In the genomic region with DNA sequence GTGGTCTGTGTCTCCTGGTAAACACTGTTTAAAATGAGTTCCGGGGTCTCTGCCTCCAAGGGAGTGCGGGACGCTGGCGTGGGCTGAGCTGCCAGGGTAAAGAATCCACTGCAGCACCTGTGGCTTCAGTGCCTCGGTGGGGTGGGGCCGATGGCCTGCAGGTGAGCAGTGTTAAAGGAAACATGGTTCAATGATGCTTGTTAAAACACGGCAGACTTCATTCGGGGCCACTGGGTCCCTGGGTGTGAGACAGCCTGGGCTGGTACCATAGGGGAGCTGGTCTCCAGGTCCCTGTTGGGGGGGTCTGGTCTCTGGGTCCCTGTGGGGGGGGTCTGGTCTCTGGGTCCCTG, we compare ENCODE assay signal across 20 cellular contexts. TPM values are rescaled to one million over a fixed set of nuclear protein-coding genes. Genes with fewer than 3 reads are reported as not detected.
DNase-seq lines count a peak whose midpoint lies in the region; ATAC-seq and TF ChIP-seq lines count a peak whose summit lies in the region.
"Had no signal": no experiment of that assay in that cellular context is flagged by ENCODE, and none has a peak within 500 bp of the region (broad histone marks: within the 10 kb centered on the region; RNA-seq: fewer than 3 reads in every experiment).

No MANE protein-coding gene starts in this region.

- H3K4me1 ChIP-seq in HEK293 (ENCODE audit: control insufficient read depth, insufficient read depth, low read length): no peaks in the 10 kb centered on the region

- H3K27me3 Mint-ChIP-seq in activated CD4-positive, alpha-beta T cell treated with anti-CD3 and anti-CD28 coated beads, Interleukin-2, amount 10 ng/mL, durations not matched to agents 24 days and 14 days: no peaks in the 10 kb centered on the region
- no peaks in the 10 kb centered on the region for H3K27me3 Mint-ChIP-seq in activated CD4-positive, alpha-beta T cell treated with anti-CD3 and anti-CD28 coated beads for 36 hours
- peaks cover 8% of the 10 kb centered on the region for H3K27me3 Mint-ChIP-seq in chondrocyte (ENCODE audit: low read depth)
- H3K27me3 Mint-ChIP-seq in nephron progenitor cell (ENCODE audit: low read depth, poor library complexity): peaks cover 6% of the 10 kb centered on the region
- H3K27me3 Mint-ChIP-seq: CD8-positive, alpha-beta memory T cell had no signal

- no peak for DNase-seq in activated CD4-positive, alpha-beta T cell treated with anti-CD3 and anti-CD28 coated beads, Interleukin-2, amount 10 ng/mL, durations not matched to agents 24 days and 14 days
- DNase-seq in activated CD4-positive, alpha-beta T cell treated with anti-CD3 and anti-CD28 coated beads for 36 hours: no peak
- DNase-seq in chondrocyte (ENCODE audit: low spot score): peak; percentile 74
- DNase-seq in nephron progenitor cell: no peak
- DNase-seq: 8988T; CD8-positive, alpha-beta memory T cell; GF-D8; GOT3; NCI-H1048; NCI-H1436 treated with DMSO at 0.1 percent for 48 hours; NCI-H2081; NCI-H510A; NCI-H774 had no signal

- H3K27ac ChIP-seq in HEK293 (ENCODE audit: extremely low read depth, low read depth, low read length): no peak overlapping the region

- no peaks in the 10 kb centered on the region for H3K4me1 Mint-ChIP-seq in activated CD4-positive, alpha-beta T cell treated with anti-CD3 and anti-CD28 coated beads, Interleukin-2, amount 10 ng/mL, durations not matched to agents 24 days and 14 days
- no peaks in the 10 kb centered on the region for H3K4me1 Mint-ChIP-seq in activated CD4-positive, alpha-beta T cell treated with anti-CD3 and anti-CD28 coated beads for 36 hours
- H3K4me1 Mint-ChIP-seq in chondrocyte (ENCODE audit: low read depth): no peaks in the 10 kb centered on the region
- H3K4me1 Mint-ChIP-seq in nephron progenitor cell: peaks cover 13% of the 10 kb centered on the region
- H3K4me1 Mint-ChIP-seq: CD8-positive, alpha-beta memory T cell had no signal

- H3K36me3 ChIP-seq in HEK293 (ENCODE audit: control insufficient read depth in 2 of 2, insufficient read depth in 1 of 2, low read length in 2 of 2): no peaks in the 10 kb centered on the region

- H3K4me3 ChIP-seq in HEK293 (ENCODE audit: low read depth, low read length): no peak overlapping the region

- no peak for ATAC-seq in activated CD4-positive, alpha-beta T cell treated with anti-CD3 and anti-CD28 coated beads for 36 hours
- ATAC-seq in GM21367 (IDR thresholded peaks at IDR 0.05; ENCODE audit: unreplicated experiment) (no peak), HG02571 (IDR thresholded peaks at IDR 0.05; ENCODE audit: unreplicated experiment) (no peak), HG02973 (IDR thresholded peaks at IDR 0.05; ENCODE audit: unreplicated experiment) (no peak)
- ATAC-seq: Right ventricle myocardium inferior had no signal

- POLR2A ChIA-PET in activated CD4-positive, alpha-beta T cell treated with anti-CD3 and anti-CD28 coated beads for 36 hours (lab: Charles Lee): no interaction called here
- POLR2A ChIA-PET in HEK293 (lab: Yijun Ruan, JAX): no interaction called here

- no peaks in the 10 kb centered on the region for H3K9me3 ChIP-seq in HEK293 (ENCODE audit: control insufficient read depth, insufficient read depth, low read depth, low read length)

- CTCF ChIA-PET in activated CD4-positive, alpha-beta T cell treated with anti-CD3 and anti-CD28 coated beads for 36 hours (lab: Charles Lee): no interaction called here
- CTCF ChIA-PET in HEK293 (lab: Yijun Ruan, JAX): interaction anchor here (0.6 to 0.8 kb wide), 2 partner anchors 9 to 10 kb away, joined by 3 read pairs; no protein-coding TSS in a partner anchor

- no peak for TF ChIP-seq CTCF in HEK293 (tag by site-specific recombination; IDR thresholded peaks at IDR 0.05)
- no peak for TF ChIP-seq CTCF in chondrocyte (IDR thresholded peaks at IDR 0.05)
- TF ChIP-seq CTCF in nephron progenitor cell (IDR thresholded peaks at IDR 0.05): no peak

- H3K9me3 Mint-ChIP-seq in activated CD4-positive, alpha-beta T cell treated with anti-CD3 and anti-CD28 coated beads, Interleukin-2, amount 10 ng/mL, durations not matched to agents 24 days and 14 days: no peaks in the 10 kb centered on the region
- no peaks in the 10 kb centered on the region for H3K9me3 Mint-ChIP-seq in activated CD4-positive, alpha-beta T cell treated with anti-CD3 and anti-CD28 coated beads for 36 hours (ENCODE audit: low read depth)
- no peaks in the 10 kb centered on the region for H3K9me3 Mint-ChIP-seq in chondrocyte (ENCODE audit: low read depth)
- H3K9me3 Mint-ChIP-seq in nephron progenitor cell: no peaks in the 10 kb centered on the region
- H3K9me3 Mint-ChIP-seq: CD8-positive, alpha-beta memory T cell had no signal

- H3K27ac Mint-ChIP-seq in activated CD4-positive, alpha-beta T cell treated with anti-CD3 and anti-CD28 coated beads, Interleukin-2, amount 10 ng/mL, durations not matched to agents 24 days and 14 days: peak overlapping the region; percentile 11
- H3K27ac Mint-ChIP-seq in activated CD4-positive, alpha-beta T cell treated with anti-CD3 and anti-CD28 coated beads for 36 hours: no peak overlapping the region
- H3K27ac Mint-ChIP-seq in chondrocyte (ENCODE audit: unreplicated experiment): no peak overlapping the region
- peak overlapping the region; percentile 92 for H3K27ac Mint-ChIP-seq in nephron progenitor cell
- H3K27ac Mint-ChIP-seq: CD8-positive, alpha-beta memory T cell had no signal

- intact Hi-C loops in activated CD4-positive, alpha-beta T cell treated with anti-CD3 and anti-CD28 coated beads, Interleukin-2, amount 10 ng/mL, durations not matched to agents 24 days and 14 days (cut with micrococcal nuclease): no loop called here
- intact Hi-C loops in activated CD4-positive, alpha-beta T cell treated with anti-CD3 and anti-CD28 coated beads for 36 hours (cut with DNase I, micrococcal nuclease): no loop called here

- H3K4me3 Mint-ChIP-seq in activated CD4-positive, alpha-beta T cell treated with anti-CD3 and anti-CD28 coated beads, Interleukin-2, amount 10 ng/mL, durations not matched to agents 24 days and 14 days: no peak overlapping the region
- no peak overlapping the region for H3K4me3 Mint-ChIP-seq in activated CD4-positive, alpha-beta T cell treated with anti-CD3 and anti-CD28 coated beads for 36 hours
- H3K4me3 Mint-ChIP-seq in chondrocyte (ENCODE audit: unreplicated experiment): no peak overlapping the region
- no peak overlapping the region for H3K4me3 Mint-ChIP-seq in nephron progenitor cell
- H3K4me3 Mint-ChIP-seq: CD8-positive, alpha-beta memory T cell had no signal

- no peaks in the 10 kb centered on the region for H3K36me3 Mint-ChIP-seq in activated CD4-positive, alpha-beta T cell treated with anti-CD3 and anti-CD28 coated beads, Interleukin-2, amount 10 ng/mL, durations not matched to agents 24 days and 14 days (ENCODE audit: low read depth)
- no peaks in the 10 kb centered on the region for H3K36me3 Mint-ChIP-seq in activated CD4-positive, alpha-beta T cell treated with anti-CD3 and anti-CD28 coated beads for 36 hours (ENCODE audit: low read depth)
- H3K36me3 Mint-ChIP-seq in chondrocyte (ENCODE audit: low read depth) (no peaks in the 10 kb centered on the region), nephron progenitor cell (ENCODE audit: low read depth) (no peaks in the 10 kb centered on the region)
- H3K36me3 Mint-ChIP-seq: CD8-positive, alpha-beta memory T cell had no signal

TF ChIP-seq in HEK293, 187 proteins besides CTCF, POLR2A, EP300 and RAD21 (continues in another document):
- TF ChIP-seq GLIS1 (tag by site-specific recombination; IDR thresholded peaks at IDR 0.05): 0 out of 2 replicates have a peak, but pooled peaks have one; percentile 15
- no peak for TF ChIP-seq GLI2 (tag by site-specific recombination; IDR thresholded peaks at IDR 0.05; ENCODE audit: borderline replicate concordance, low read depth)
- TF ChIP-seq ZNF558 (tag by site-specific recombination; IDR thresholded peaks at IDR 0.05): no peak
- TF ChIP-seq, protein P1, sequence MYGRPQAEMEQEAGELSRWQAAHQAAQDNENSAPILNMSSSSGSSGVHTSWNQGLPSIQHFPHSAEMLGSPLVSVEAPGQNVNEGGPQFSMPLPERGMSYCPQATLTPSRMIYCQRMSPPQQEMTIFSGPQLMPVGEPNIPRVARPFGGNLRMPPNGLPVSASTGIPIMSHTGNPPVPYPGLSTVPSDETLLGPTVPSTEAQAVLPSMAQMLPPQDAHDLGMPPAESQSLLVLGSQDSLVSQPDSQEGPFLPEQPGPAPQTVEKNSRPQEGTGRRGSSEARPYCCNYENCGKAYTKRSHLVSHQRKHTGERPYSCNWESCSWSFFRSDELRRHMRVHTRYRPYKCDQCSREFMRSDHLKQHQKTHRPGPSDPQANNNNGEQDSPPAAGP (tag by site-specific recombination; IDR thresholded peaks at IDR 0.05): no peak
- no peak for TF ChIP-seq SETDB1 (IDR thresholded peaks at IDR 0.05; ENCODE audit: insufficient read length, low read length)
- no peak for TF ChIP-seq ZNF624 (tag by site-specific recombination; IDR thresholded peaks at IDR 0.05)
- TF ChIP-seq ZBTB20 (tag by site-specific recombination; IDR thresholded peaks at IDR 0.05): 0 out of 2 replicates have a peak, but pooled peaks have one; percentile 3
- TF ChIP-seq SCRT2 (tag by site-specific recombination; IDR thresholded peaks at IDR 0.05): peak; percentile 73
- no peak for TF ChIP-seq ZNF37A (tag by site-specific recombination; IDR thresholded peaks at IDR 0.05)

RNA-seq across cellular contexts. Expression of a gene that starts 24.9 kb away (rescaled TPM):
- 0.19 and 0.21 TPM in 2 replicates for total RNA-seq in activated CD4-positive, alpha-beta T cell treated with anti-CD3 and anti-CD28 coated beads, Interleukin-2, amount 10 ng/mL, durations not matched to agents 24 days and 14 days
- total RNA-seq in activated CD4-positive, alpha-beta T cell treated with anti-CD3 and anti-CD28 coated beads for 36 hours: not detected
- total RNA-seq in chondrocyte: 0.24 to 0.72 TPM (median 0.55 TPM) in 3 replicates
- total RNA-seq: CD8-positive, alpha-beta memory T cell; Daoy; Right ventricle myocardium inferior had no signal

RNA-seq across cellular contexts. Expression of a gene that starts 47.4 kb away (rescaled TPM):
- total RNA-seq in activated CD4-positive, alpha-beta T cell treated with anti-CD3 and anti-CD28 coated beads, Interleukin-2, amount 10 ng/mL, durations not matched to agents 24 days and 14 days: not detected in 2 replicates
- total RNA-seq in activated CD4-positive, alpha-beta T cell treated with anti-CD3 and anti-CD28 coated beads for 36 hours: not detected
- total RNA-seq in chondrocyte: not detected in 3 replicates
- total RNA-seq: CD8-positive, alpha-beta memory T cell; Daoy; MCF 10A; Right ventricle myocardium inferior had no signal

Comparison
In these comparisons a context has a peak if more than half of its experiments do, and no peak if none do; other contexts are left out.
1. H3K27ac Mint-ChIP-seq: peak in activated CD4-positive, alpha-beta T cell treated with anti-CD3 and anti-CD28 coated beads, Interleukin-2, amount 10 ng/mL, durations not matched to agents 24 days and 14 days (single experiment) and nephron progenitor cell (single experiment); none in activated CD4-positive, alpha-beta T cell treated with anti-CD3 and anti-CD28 coated beads for 36 hours (single experiment) and chondrocyte (single experiment).